Comparison of ENCODE assay signal across 8 cellular contexts in genomic region chr21:44800103-44800502, GRCh38. TPM values are rescaled to one million over a fixed set of nuclear protein-coding genes. Genes with fewer than 3 reads are reported as not detected.
DNase-seq lines count a peak whose midpoint lies in the region; ATAC-seq and TF ChIP-seq lines count a peak whose summit lies in the region.

No MANE protein-coding gene starts in this region.

- H3K4me1 Mint-ChIP-seq in activated B cell treated with CpG ODN at 0.5 μM for 24 hours = peaks cover 46% of the 10 kb centered on the region

- H3K79me2 ChIP-seq in hepatocyte = peaks cover 66% of the 10 kb centered on the region

- no peaks in the 10 kb centered on the region for H3K9me3 Mint-ChIP-seq in activated B cell treated with CpG ODN at 0.5 μM for 24 hours

- no peak overlapping the region for H3K27ac Mint-ChIP-seq in activated B cell treated with CpG ODN at 0.5 μM for 24 hours

- DNase-seq in activated B cell treated with CpG ODN at 0.5 μM for 24 hours (no peak), hepatocyte (ENCODE audit: low spot score) (peak; percentile 70), transverse colon (no peak), DMS 273 treated with DMSO at 0.1 percent for 48 hours (lab: John Stamatoyannopoulos, UW) (no peak)
- no peak for DNase-seq in stimulated activated CD4-positive, alpha-beta T cell treated with anti-CD3 and anti-CD28 coated beads, Interleukin-2, amount 100 ng/mL, for 48 hours

- no peaks in the 10 kb centered on the region for H3K27me3 Mint-ChIP-seq in activated B cell treated with CpG ODN at 0.5 μM for 24 hours

- CTCF ChIA-PET in activated B cell treated with CpG ODN at 0.5 μM for 24 hours (lab: Charles Lee) = interaction anchor here (0.7 to 4.2 kb wide), 12 partner anchors 10 to 330 kb away, joined by 3 to 46 read pairs (median 4); partner anchors contain the start of genes ITGB2, PTTG1IP and SLX9

- in situ Hi-C loops in transverse colon (cut with MboI; ENCODE audit: low pct_ligation_motif_present in 1 of 4, low pct_unique_long_range_greater_than_20kb in 1 of 4, low sequenced_read_pairs in 3 of 4) = loop anchor here in 1 of 4 donors (25.0 kb wide), 1 partner anchor 137 kb away; the partner anchor contains the start of gene SLX9

- H3K27me3 ChIP-seq in BLaER1 treated with 17β-estradiol and CSF1 and Interleukin-3, amounts not matched to agents 10 nM and 100 nM = no peaks in the 10 kb centered on the region
- H3K27me3 ChIP-seq in HUES48 (ENCODE audit: control insufficient read depth, insufficient read depth, low read length) = no peaks in the 10 kb centered on the region
- no peaks in the 10 kb centered on the region for H3K27me3 ChIP-seq in hepatocyte
- no peaks in the 10 kb centered on the region for H3K27me3 ChIP-seq in transverse colon

- peaks cover 28 to 53% (median 43%) of the 10 kb centered on the region in 10 experiments for H3K4me1 ChIP-seq in BLaER1 treated with 17β-estradiol and CSF1 and Interleukin-3, amounts not matched to agents 10 nM and 100 nM
- H3K4me1 ChIP-seq in HUES48 (ENCODE audit: control insufficient read depth, insufficient read depth, low read length) (peaks cover 12% of the 10 kb centered on the region), hepatocyte (ENCODE audit: insufficient read depth) (peaks cover 23% of the 10 kb centered on the region), transverse colon (peaks cover 15 to 25% (median 23%) of the 10 kb centered on the region in 4 donors)

- peak overlapping the region; percentile 94 to 99 (median 98) for H3K4me2 ChIP-seq in BLaER1 treated with 17β-estradiol and CSF1 and Interleukin-3, amounts not matched to agents 10 nM and 100 nM
- peak overlapping the region; percentile 100 for H3K4me2 ChIP-seq in hepatocyte

- H3K4me3 ChIP-seq in BLaER1 treated with 17β-estradiol and CSF1 and Interleukin-3, amounts not matched to agents 10 nM and 100 nM = peak overlapping the region; percentile 82 to 96 (median 90)
- H3K4me3 ChIP-seq in HUES48 (ENCODE audit: low read depth, low read length) = peak overlapping the region; percentile 85
- H3K4me3 ChIP-seq in hepatocyte = peak overlapping the region; percentile 86
- peak overlapping the region in 1 of 4 donors; percentile 91 for H3K4me3 ChIP-seq in transverse colon

- no peak overlapping the region for H3K27ac ChIP-seq in BLaER1 treated with 17β-estradiol and CSF1 and Interleukin-3, amounts not matched to agents 10 nM and 100 nM
- H3K27ac ChIP-seq in HUES48 (ENCODE audit: low read depth, low read length) (no peak overlapping the region), hepatocyte (no peak overlapping the region), transverse colon (no peak overlapping the region)

- H2AFZ ChIP-seq in hepatocyte = no peak overlapping the region

- H3K9ac ChIP-seq in BLaER1 treated with 17β-estradiol and CSF1 and Interleukin-3, amounts not matched to agents 10 nM and 100 nM = peak overlapping the region; percentile 80 to 95 (median 87); a peak in 21 of 22 replicates
- no peak overlapping the region for H3K9ac ChIP-seq in HUES48 (ENCODE audit: low read depth, low read length)

- H3K36me3 ChIP-seq in BLaER1 treated with 17β-estradiol and CSF1 and Interleukin-3, amounts not matched to agents 10 nM and 100 nM = peaks cover 41 to 75% (median 67%) of the 10 kb centered on the region in 11 experiments
- peaks cover 55% of the 10 kb centered on the region for H3K36me3 ChIP-seq in HUES48 (ENCODE audit: control insufficient read depth, insufficient read depth, low read length)
- H3K36me3 ChIP-seq in hepatocyte (replicated peaks; ENCODE audit: insufficient read depth, low read depth) = no peaks in the 10 kb centered on the region
- H3K36me3 ChIP-seq in transverse colon = peaks cover 0 to 5% (median 0%) of the 10 kb centered on the region in 4 donors

- no peaks in the 10 kb centered on the region for H3K9me3 ChIP-seq in BLaER1 treated with 17β-estradiol and CSF1 and Interleukin-3, amounts not matched to agents 10 nM and 100 nM (replicated peaks in 1 of 11)
- H3K9me3 ChIP-seq in HUES48 (ENCODE audit: control insufficient read depth, insufficient read depth, low read length) = no peaks in the 10 kb centered on the region
- H3K9me3 ChIP-seq in hepatocyte (ENCODE audit: low read depth) = no peaks in the 10 kb centered on the region
- no peaks in the 10 kb centered on the region for H3K9me3 ChIP-seq in transverse colon

- TF ChIP-seq CTCF in activated B cell treated with CpG ODN at 0.5 μM for 24 hours (IDR thresholded peaks at IDR 0.05) (no peak), hepatocyte (IDR thresholded peaks at IDR 0.05; ENCODE audit: poor library complexity) (peak; percentile 53), transverse colon (IDR thresholded peaks at IDR 0.05) (peak; percentile 27 to 55 (median 39))

- H3K9me2 ChIP-seq in hepatocyte (replicated peaks; ENCODE audit: insufficient read depth) = no peaks in the 10 kb centered on the region

- POLR2A ChIA-PET in activated B cell treated with CpG ODN at 0.5 μM for 24 hours (lab: Charles Lee) = interaction anchor here (1.2 to 2.2 kb wide), 4 partner anchors 17 to 140 kb away, joined by 5 to 16 read pairs (median 15); partner anchors contain the start of genes PTTG1IP, SLX9 and SUMO3

- no peak for TF ChIP-seq EP300 in transverse colon (IDR thresholded peaks at IDR 0.05; ENCODE audit: low read depth)

- ATAC-seq in activated B cell treated with CpG ODN at 0.5 μM for 24 hours (ENCODE audit: low read depth) = no peak
- ATAC-seq in GM19397 (IDR thresholded peaks at IDR 0.05; ENCODE audit: unreplicated experiment) = no peak

- H3K36me3 Mint-ChIP-seq in activated B cell treated with CpG ODN at 0.5 μM for 24 hours (ENCODE audit: low read depth) = peaks cover 61% of the 10 kb centered on the region

- TF ChIP-seq POLR2A in transverse colon (IDR thresholded peaks at IDR 0.05) = no peak

- intact Hi-C loops in activated B cell treated with CpG ODN at 0.5 μM for 24 hours (cut with micrococcal nuclease) = loop anchor here (2.0 to 5.0 kb wide), 2 partner anchors 312 to 639 kb away; no protein-coding TSS in a partner anchor
- intact Hi-C loops in transverse colon (cut with DNase I; ENCODE audit: low total_unique reads) = no loop called here

- peak overlapping the region; percentile 99 for H3K4me3 Mint-ChIP-seq in activated B cell treated with CpG ODN at 0.5 μM for 24 hours

- WGBS in hepatocyte (ENCODE audit: low lambda C conversion rate, missing lambda C conversion rate) = 53% methylated on average over 12 of the region's 12 CpGs
- WGBS in transverse colon (ENCODE audit: low coverage in 1 of 2), 2 donors = 34 to 40% methylated on average over 10 to 12 of the region's 12 CpGs

- H4K20me1 ChIP-seq in BLaER1 treated with 17β-estradiol and CSF1 and Interleukin-3, amounts not matched to agents 10 nM and 100 nM = peaks cover 27 to 80% (median 64%) of the 10 kb centered on the region in 11 experiments; a peak in 21 of 22 replicates
- peaks cover 11% of the 10 kb centered on the region for H4K20me1 ChIP-seq in hepatocyte (ENCODE audit: insufficient read depth, poor library complexity, severe bottlenecking)

RNA-seq across cellular contexts. Expression of gene UBE2G2, which starts 1.5 kb away (rescaled TPM):
- total RNA-seq in activated B cell treated with CpG ODN at 0.5 μM for 24 hours = 102 and 108 TPM in 2 replicates
- 45.8 and 61.6 TPM in 2 replicates for total RNA-seq in hepatocyte
- 50.4 and 55.2 TPM in 2 replicates for polyA plus RNA-seq in hepatocyte
- 10 to 100 TPM; 40.8 to 78.0 (median 60.5) TPM for total RNA-seq in transverse colon

RNA-seq across cellular contexts. Expression of gene SUMO3, which starts 17.8 kb away (rescaled TPM):
- total RNA-seq in activated B cell treated with CpG ODN at 0.5 μM for 24 hours = 63.2 and 66.0 TPM in 2 replicates
- total RNA-seq in hepatocyte = 68.5 and 77.2 TPM in 2 replicates
- polyA plus RNA-seq in hepatocyte = 97.0 and 107 TPM in 2 replicates
- 10 to 100 TPM; 18.3 to 56.7 (median 38.1) TPM for total RNA-seq in transverse colon
